In genomic region chr2:173962036-173962435, GRCh38 we compare ENCODE assay signal across 8 cellular contexts. TPM values are rescaled to one million over a fixed set of nuclear protein-coding genes. Genes with fewer than 3 reads are reported as not detected.
DNase-seq lines count a peak whose midpoint lies in the region; FAIRE-seq and TF ChIP-seq lines count a peak whose summit lies in the region.

No MANE protein-coding gene starts in this region.

- H3K4me1 Mint-ChIP-seq in chondrocyte (ENCODE audit: low read depth) (peaks cover 60% of the 10 kb centered on the region), neural progenitor cell (peaks cover 25% of the 10 kb centered on the region)

- peak overlapping the region; percentile 100 for H3K4me2 ChIP-seq in neural progenitor cell

- H3K36me3 ChIP-seq in MG63 = peaks cover 35% of the 10 kb centered on the region
- H3K36me3 ChIP-seq in neural progenitor cell = peaks cover 17% of the 10 kb centered on the region

- peak; percentile 37 for DNase-seq in ELR (ENCODE audit: low read depth)
- no peak for DNase-seq in MG63
- DNase-seq in chondrocyte (ENCODE audit: low spot score) = no peak
- no peak for DNase-seq in neural progenitor cell (ENCODE audit: low spot score)
- no peak for DNase-seq in activated gamma-delta T cell treated with Interleukin-2 at 50 U/mL for 16 hours
- DNase-seq in ecto neural progenitor cell (ENCODE audit: low spot score) = no peak
- no peak for DNase-seq in pons (ENCODE audit: low spot score)
- no peak for DNase-seq in frontal cortex (ENCODE audit: low spot score in 2 of 2)

- H3K9me3 Mint-ChIP-seq in chondrocyte (ENCODE audit: low read depth) (peaks cover 9% of the 10 kb centered on the region), neural progenitor cell (peaks cover 28% of the 10 kb centered on the region)

- no peak overlapping the region for H2AFZ ChIP-seq in neural progenitor cell (replicated peaks)

- no peaks in the 10 kb centered on the region for H3K27me3 Mint-ChIP-seq in chondrocyte (ENCODE audit: low read depth)
- H3K27me3 Mint-ChIP-seq in neural progenitor cell (ENCODE audit: insufficient read depth, low read depth) = peaks cover 13% of the 10 kb centered on the region

- peaks cover 78% of the 10 kb centered on the region for H3K79me2 ChIP-seq in neural progenitor cell (ENCODE audit: low read depth)

- peaks cover 10% of the 10 kb centered on the region; the same call in 1 of the 2 replicates for H3K9me3 ChIP-seq in MG63
- H3K9me3 ChIP-seq in neural progenitor cell (ENCODE audit: low read depth) = peaks cover 4% of the 10 kb centered on the region

- peaks cover 33% of the 10 kb centered on the region for H3F3A ChIP-seq in neural progenitor cell (ENCODE audit: low read depth)

- H4K20me1 ChIP-seq in neural progenitor cell (ENCODE audit: low read depth) = peaks cover 33% of the 10 kb centered on the region

- H3K27ac ChIP-seq in neural progenitor cell = no peak overlapping the region

- H3K4me3 ChIP-seq in MG63 (peak overlapping the region; percentile 60), neural progenitor cell (peak overlapping the region; percentile 99)

- peaks cover 28% of the 10 kb centered on the region for H3K4me1 ChIP-seq in neural progenitor cell

- H3K27me3 ChIP-seq in MG63 = no peaks in the 10 kb centered on the region
- no peaks in the 10 kb centered on the region for H3K27me3 ChIP-seq in neural progenitor cell

- peaks cover 10% of the 10 kb centered on the region for H3K36me3 Mint-ChIP-seq in chondrocyte (ENCODE audit: low read depth)
- peaks cover 39% of the 10 kb centered on the region for H3K36me3 Mint-ChIP-seq in neural progenitor cell

- FAIRE-seq in frontal cortex (lab: Jason Lieb, UNC) = no peak

- H3K27ac Mint-ChIP-seq in chondrocyte (ENCODE audit: unreplicated experiment) (peak overlapping the region; percentile 92), neural progenitor cell (peak overlapping the region; percentile 48)

- TF ChIP-seq CTCF in chondrocyte (IDR thresholded peaks at IDR 0.05) (no peak), neural progenitor cell (IDR thresholded peaks at IDR 0.05) (no peak)

- H3K9ac ChIP-seq in neural progenitor cell = peak overlapping the region; percentile 65

- H3K4me3 Mint-ChIP-seq in chondrocyte (ENCODE audit: unreplicated experiment) = peak overlapping the region; percentile 84
- H3K4me3 Mint-ChIP-seq in neural progenitor cell = peak overlapping the region; percentile 96

RNA-seq across cellular contexts. Expression of gene SP3, which starts 3.1 kb away (rescaled TPM):
- 64.7 and 68.4 TPM in 2 replicates for total RNA-seq in MG63 (2014; rRNA removed; shearing (Covaris generic); ENCODE audit: low replicate concordance)
- total RNA-seq in chondrocyte (56.9 to 59.4 TPM (median 58.7 TPM) in 3 replicates), neural progenitor cell (ENCODE audit: low replicate concordance) (148 and 210 TPM in 2 replicates), frontal cortex (159 TPM)
